ENCODE assay signal across 1 cellular context in genomic region chr20:2840138-2840966, GRCh38.
TF ChIP-seq lines count a peak whose summit lies in the region.

PCED1A (minus strand) TSS chr20:2840655; CDS start chr20:2839912, 743 bp downstream.
VPS16 (plus strand) TSS chr20:2840745; CDS start chr20:2840775, 30 bp downstream.

TF ChIP-seq in HepG2, 621 proteins besides CTCF, POLR2A, EP300 and RAD21 (continued from another document and continues in another):
- peak; percentile 92 for TF ChIP-seq ZNF503 (CRISPR knock-in tag; IDR thresholded peaks at IDR 0.05)
- TF ChIP-seq ZMYM3 (CRISPR knock-in tag; IDR thresholded peaks at IDR 0.05): 0 out of 2 replicates have a peak, but pooled peaks have one; percentile 20
- peak; percentile 99 for TF ChIP-seq RNF2 (conservative IDR thresholded peaks at IDR 0.05; ENCODE audit: low read depth)
- no peak for TF ChIP-seq SNRNP70 (IDR thresholded peaks at IDR 0.05; ENCODE audit: low read depth, low read length)
- no peak for TF ChIP-seq PLSCR1 (CRISPR knock-in tag; IDR thresholded peaks at IDR 0.05; ENCODE audit: borderline replicate concordance)
- peak; percentile 93; the same call in 1 of the 2 replicates for TF ChIP-seq E2F2 (CRISPR knock-in tag; IDR thresholded peaks at IDR 0.05; ENCODE audit: borderline replicate concordance)
- peak; percentile 92; the same call in 1 of the 2 replicates for TF ChIP-seq ZNF333 (CRISPR knock-in tag; IDR thresholded peaks at IDR 0.05; ENCODE audit: borderline replicate concordance)
- TF ChIP-seq SALL2 (CRISPR knock-in tag; IDR thresholded peaks at IDR 0.05): peak; percentile 95; the same call in 1 of the 2 replicates
- peak; percentile 42; the same call in 1 of the 2 replicates for TF ChIP-seq ZNF562 (CRISPR knock-in tag; IDR thresholded peaks at IDR 0.05; ENCODE audit: borderline replicate concordance)
- TF ChIP-seq AHR (CRISPR knock-in tag; IDR thresholded peaks at IDR 0.05): peak; percentile 91; the same call in 1 of the 2 replicates
- peak; percentile 69 for TF ChIP-seq ZZZ3 (CRISPR knock-in tag; IDR thresholded peaks at IDR 0.05; ENCODE audit: borderline replicate concordance)
- peak; percentile 95 for TF ChIP-seq TARDBP (CRISPR knock-in tag; IDR thresholded peaks at IDR 0.05)
- TF ChIP-seq ZNF672 (CRISPR knock-in tag; IDR thresholded peaks at IDR 0.05): no peak
- peak; percentile 68; the same call in 1 of the 2 replicates for TF ChIP-seq NR3C1 (CRISPR knock-in tag; IDR thresholded peaks at IDR 0.05)
- TF ChIP-seq JUND (CRISPR knock-in tag; IDR thresholded peaks at IDR 0.05): no peak
- TF ChIP-seq MED8 (CRISPR knock-in tag; IDR thresholded peaks at IDR 0.05; ENCODE audit: insufficient replicate concordance): peak; percentile 93
- TF ChIP-seq ISX (CRISPR knock-in tag; conservative IDR thresholded peaks at IDR 0.05): peak; percentile 97; the same call in 1 of the 2 replicates
- peak; percentile 92; the same call in 1 of the 2 replicates for TF ChIP-seq ZNF33A (CRISPR knock-in tag; IDR thresholded peaks at IDR 0.05; ENCODE audit: borderline replicate concordance)
- TF ChIP-seq ZNF160 (CRISPR knock-in tag; IDR thresholded peaks at IDR 0.05): peak; percentile 89
- peak; percentile 63 for TF ChIP-seq ATF3 (CRISPR knock-in tag; IDR thresholded peaks at IDR 0.05)
- peak; percentile 97 for TF ChIP-seq MTERF4 (CRISPR knock-in tag; IDR thresholded peaks at IDR 0.05)
- peak; percentile 99 for TF ChIP-seq BCL3 (CRISPR knock-in tag; IDR thresholded peaks at IDR 0.05)
- TF ChIP-seq NFKBIZ (CRISPR knock-in tag; IDR thresholded peaks at IDR 0.05): peak; percentile 87; the same call in 1 of the 2 replicates
- peak; percentile 72 for TF ChIP-seq ZNF143 (CRISPR knock-in tag; IDR thresholded peaks at IDR 0.05)
- peak; percentile 92 for TF ChIP-seq TP53 (CRISPR knock-in tag; conservative IDR thresholded peaks at IDR 0.05)
- TF ChIP-seq SIX1 (CRISPR knock-in tag; IDR thresholded peaks at IDR 0.05; ENCODE audit: borderline replicate concordance): peak; percentile 15; the same call in 1 of the 2 replicates
- peak; percentile 100 for TF ChIP-seq KDM5B (CRISPR knock-in tag; IDR thresholded peaks at IDR 0.05; ENCODE audit: borderline replicate concordance)
- peak; percentile 85; the same call in 1 of the 2 replicates for TF ChIP-seq ZNF776 (CRISPR knock-in tag; IDR thresholded peaks at IDR 0.05)
- peak; percentile 93 for TF ChIP-seq ATF2 (CRISPR knock-in tag; IDR thresholded peaks at IDR 0.05)
- TF ChIP-seq REST (IDR thresholded peaks at IDR 0.05; ENCODE audit: borderline replicate concordance in 1 of 2, low read depth in 1 of 2, low read length in 2 of 2): no peak
- TF ChIP-seq KDM2A (CRISPR knock-in tag; IDR thresholded peaks at IDR 0.05; ENCODE audit: borderline replicate concordance, low read depth): peak; percentile 96
- TF ChIP-seq SRSF1 (optimal IDR thresholded peaks at IDR 0.05; ENCODE audit: low read depth, low read length): no peak
- TF ChIP-seq ZSCAN12 (CRISPR knock-in tag; IDR thresholded peaks at IDR 0.05): peak; percentile 96; the same call in 1 of the 2 replicates
- no peak for TF ChIP-seq SYNCRIP (IDR thresholded peaks at IDR 0.05; ENCODE audit: insufficient read depth, low read depth, low read length)
- peak; percentile 89 for TF ChIP-seq RAD51 (IDR thresholded peaks at IDR 0.05; ENCODE audit: borderline replicate concordance)
- no peak for TF ChIP-seq SOX6 (IDR thresholded peaks at IDR 0.05)
- TF ChIP-seq SOX6 (CRISPR knock-in tag; IDR thresholded peaks at IDR 0.05): peak; percentile 74
- 0 out of 2 replicates have a peak, but pooled peaks have one; percentile 44 for TF ChIP-seq U2AF2 (IDR thresholded peaks at IDR 0.05; ENCODE audit: low read depth, low read length)
- TF ChIP-seq HMGXB3 (CRISPR knock-in tag; IDR thresholded peaks at IDR 0.05; ENCODE audit: borderline replicate concordance): no peak; the same call in 1 of the 2 replicates
- no peak; the same call in 1 of the 2 replicates for TF ChIP-seq NCOA2 (CRISPR knock-in tag; IDR thresholded peaks at IDR 0.05)
- peak; percentile 85 for TF ChIP-seq ZMYM4 (CRISPR knock-in tag; IDR thresholded peaks at IDR 0.05)
- TF ChIP-seq PAWR (CRISPR knock-in tag; IDR thresholded peaks at IDR 0.05; ENCODE audit: borderline replicate concordance): peak; percentile 95; the same call in 1 of the 2 replicates
- no peak for TF ChIP-seq SUZ12 (IDR thresholded peaks at IDR 0.05; ENCODE audit: low read depth, low read length)
- TF ChIP-seq ZNF282 (IDR thresholded peaks at IDR 0.05; ENCODE audit: partially characterized antibody): no peak
- peak; percentile 76 for TF ChIP-seq MLX (CRISPR knock-in tag; IDR thresholded peaks at IDR 0.05)
